ENCODE assay signal across 16 cellular contexts in the genomic region with DNA sequence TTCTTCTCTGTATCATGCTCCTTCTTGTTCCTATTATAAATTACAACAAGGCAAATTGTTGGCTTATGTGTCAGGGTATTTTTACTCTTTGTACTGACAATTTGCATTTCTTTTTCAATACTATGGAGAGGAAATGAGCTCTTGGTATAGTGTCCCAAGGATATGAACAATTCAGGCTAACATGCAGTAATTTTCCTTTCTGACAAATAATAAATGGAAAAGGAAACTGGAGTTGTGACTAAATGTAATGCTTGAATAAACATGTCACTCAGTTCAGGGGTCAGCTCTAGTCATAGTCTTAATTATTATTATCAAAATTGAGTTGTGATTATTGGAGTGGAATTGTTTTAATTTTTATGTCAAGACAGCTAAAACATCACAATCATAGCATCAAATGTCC.
A peak's percentile ranks its signal among the peaks of the same experiment; 100 is the strongest.
DNase-seq lines count a peak whose midpoint lies in the region; ATAC-seq and TF ChIP-seq lines count a peak whose summit lies in the region.
"Had no signal": no experiment of that assay in that cellular context is flagged by ENCODE, and none has a peak within 500 bp of the region (broad histone marks: within the 10 kb centered on the region; RNA-seq: fewer than 3 reads in every experiment).

No MANE protein-coding gene starts in this region.

- no peak overlapping the region for H2BK12ac ChIP-seq in mesenchymal stem cell (ENCODE audit: low read length in 2 of 2)

- H3K27ac ChIP-seq in left ventricle myocardium inferior (replicated peaks) (peak overlapping the region; percentile 81), mammary epithelial cell (ENCODE audit: insufficient read depth, low read depth, low read length) (peak overlapping the region; percentile 59), mesenchymal stem cell (ENCODE audit: low read length, poor library complexity, severe bottlenecking) (peak overlapping the region; percentile 100)
- H3K27ac ChIP-seq: ovary had no signal

- H3K79me1 ChIP-seq in mesenchymal stem cell (replicated peaks; ENCODE audit: low read length, poor library complexity, severe bottlenecking): peaks cover 4% of the 10 kb centered on the region

- no peak overlapping the region for H3K4ac ChIP-seq in mesenchymal stem cell (ENCODE audit: low read depth in 1 of 2, low read length in 2 of 2)

- H4K91ac ChIP-seq in mesenchymal stem cell (ENCODE audit: low read length): no peak overlapping the region

- H4K20me1 ChIP-seq in mammary epithelial cell (ENCODE audit: insufficient read depth, low read length): no peaks in the 10 kb centered on the region

- no peak for TF ChIP-seq CTCF in left ventricle myocardium inferior (IDR thresholded peaks at IDR 0.05; ENCODE audit: borderline replicate concordance)
- TF ChIP-seq CTCF in mammary epithelial cell (conservative IDR thresholded peaks at IDR 0.05 in 1 of 2, IDR thresholded peaks at IDR 0.05 in 1 of 2; ENCODE audit: extremely low read depth in 1 of 2, insufficient read depth in 1 of 2, low read depth in 1 of 2, low read length in 2 of 2): no peak

- H3K4me3 ChIP-seq in left ventricle myocardium inferior (no peak overlapping the region), mammary epithelial cell (replicated peaks in 1 of 3; ENCODE audit: insufficient read depth in 1 of 3, low read depth in 2 of 3, low read length in 3 of 3) (peak overlapping the region in 1 of 3 experiments; percentile 4), mesenchymal stem cell (ENCODE audit: insufficient read depth in 1 of 2, low read depth in 1 of 2, low read length in 2 of 2) (no peak overlapping the region)
- H3K4me3 ChIP-seq: gastrocnemius medialis, MG63, ovary had no signal

- H2AK5ac ChIP-seq in mesenchymal stem cell (ENCODE audit: low read length, severe bottlenecking): no peak overlapping the region

- H3K36me3 ChIP-seq in left ventricle myocardium inferior: no peaks in the 10 kb centered on the region
- no peaks in the 10 kb centered on the region for H3K36me3 ChIP-seq in mammary epithelial cell (ENCODE audit: insufficient read depth, low read length)
- no peaks in the 10 kb centered on the region for H3K36me3 ChIP-seq in mesenchymal stem cell (ENCODE audit: control insufficient read depth in 1 of 2, insufficient read depth in 2 of 2, low read depth in 1 of 2, low read length in 2 of 2)
- H3K36me3 ChIP-seq: gastrocnemius medialis, MG63, ovary had no signal

- dilution Hi-C loops in mammary epithelial cell (cut with HindIII; ENCODE audit: low sequenced_read_pairs): loop anchor here (25.0 kb wide), 1 partner anchor 317 kb away; no protein-coding TSS in a partner anchor

- no peak overlapping the region for H3K23ac ChIP-seq in mesenchymal stem cell (ENCODE audit: low read length in 2 of 2)

- ATAC-seq in left ventricle myocardium superior (no peak), GM21737 (IDR thresholded peaks at IDR 0.05; ENCODE audit: unreplicated experiment) (no peak)
- no peak for ATAC-seq in activated T-cell treated with anti-CD3 and anti-CD28 coated beads, Interleukin-2, amount 50 U/mL, for 4 hours
- ATAC-seq: gastrocnemius medialis; stimulated activated naive CD8-positive, alpha-beta T cell treated with anti-CD3 and anti-CD28 coated beads, Interleukin-15, amount 100 ng/mL, for 72 hours had no signal

- H3K9me3 Mint-ChIP-seq in activated T-cell treated with anti-CD3 and anti-CD28 coated beads, Interleukin-2, amount 50 U/mL, for 4 hours: no peaks in the 10 kb centered on the region
- H3K9me3 Mint-ChIP-seq: stimulated activated naive CD8-positive, alpha-beta T cell treated with anti-CD3 and anti-CD28 coated beads, Interleukin-15, amount 100 ng/mL, for 72 hours had no signal

- CTCF ChIA-PET in mammary epithelial cell (lab: Charles Lee; ENCODE audit: low non-redundant PET): no interaction called here

- H2BK120ac ChIP-seq in mesenchymal stem cell (ENCODE audit: low read depth, low read length): no peak overlapping the region

- H3K9ac ChIP-seq in mammary epithelial cell (ENCODE audit: insufficient read depth, low read length): no peak overlapping the region
- H3K9ac ChIP-seq in mesenchymal stem cell (ENCODE audit: low read length): no peak overlapping the region

- H2BK15ac ChIP-seq in mesenchymal stem cell (ENCODE audit: low read depth, poor library complexity, severe bottlenecking): no peak overlapping the region

- no peaks in the 10 kb centered on the region for H3K36me3 Mint-ChIP-seq in activated T-cell treated with anti-CD3 and anti-CD28 coated beads, Interleukin-2, amount 50 U/mL, for 4 hours (ENCODE audit: insufficient read depth)

- no peak overlapping the region for H3K14ac ChIP-seq in mesenchymal stem cell (ENCODE audit: low read length in 2 of 2)

- peaks cover 3% of the 10 kb centered on the region for H3K4me1 Mint-ChIP-seq in activated T-cell treated with anti-CD3 and anti-CD28 coated beads, Interleukin-2, amount 50 U/mL, for 4 hours (ENCODE audit: low read depth)

- H4K8ac ChIP-seq in mesenchymal stem cell (ENCODE audit: low read length): no peak overlapping the region

- H2AFZ ChIP-seq in mammary epithelial cell (ENCODE audit: low read depth, low read length) (no peak overlapping the region), mesenchymal stem cell (ENCODE audit: low read depth, low read length) (no peak overlapping the region)

- H3K27me3 Mint-ChIP-seq in activated T-cell treated with anti-CD3 and anti-CD28 coated beads, Interleukin-2, amount 50 U/mL, for 4 hours (ENCODE audit: low read depth): no peaks in the 10 kb centered on the region
- H3K27me3 Mint-ChIP-seq: stimulated activated naive CD8-positive, alpha-beta T cell treated with anti-CD3 and anti-CD28 coated beads, Interleukin-15, amount 100 ng/mL, for 72 hours had no signal

- H3K18ac ChIP-seq in mesenchymal stem cell (ENCODE audit: low read depth in 1 of 2, low read length in 2 of 2): no peak overlapping the region

- BruUV-seq in mammary epithelial cell (replicated peaks; lab: Mats Ljungman, UMichigan): no TSS peak

- H3K9me3 ChIP-seq in left ventricle myocardium inferior (replicated peaks): no peaks in the 10 kb centered on the region
- no peaks in the 10 kb centered on the region for H3K9me3 ChIP-seq in mammary epithelial cell (replicated peaks; ENCODE audit: insufficient read depth, low read length)
- H3K9me3 ChIP-seq in mesenchymal stem cell (ENCODE audit: control insufficient read depth, low read length): no peaks in the 10 kb centered on the region
- H3K9me3 ChIP-seq: Caco-2, gastrocnemius medialis, MG63, ovary had no signal

- H2BK5ac ChIP-seq in mesenchymal stem cell (ENCODE audit: low read depth, low read length, poor library complexity, severe bottlenecking): no peak overlapping the region

- DNase-seq in left ventricle myocardium inferior (no peak), left ventricle myocardium superior (no peak), mammary epithelial cell (no peak), mesenchymal stem cell (peak; percentile 29), G401 (ENCODE audit: low spot score) (no peak), medulla oblongata (ENCODE audit: extremely low spot score) (no peak)
- DNase-seq in activated T-cell treated with anti-CD3 and anti-CD28 coated beads, Interleukin-2, amount 50 U/mL, for 4 hours: no peak
- DNase-seq: activated naive CD4-positive, alpha-beta T cell; Caco-2; gastrocnemius medialis; MG63; NCI-H2081; NCI-H69; ovary; stimulated activated naive CD8-positive, alpha-beta T cell treated with anti-CD3 and anti-CD28 coated beads, Interleukin-15, amount 100 ng/mL, for 72 hours had no signal

- H3K4me3 Mint-ChIP-seq in activated T-cell treated with anti-CD3 and anti-CD28 coated beads, Interleukin-2, amount 50 U/mL, for 4 hours: no peak overlapping the region

- in situ Hi-C loops in mammary epithelial cell (cut with MboI; ENCODE audit: low sequenced_read_pairs in 2 of 2): no loop called here
- in situ Hi-C loops in G401 (cut with HindIII; ENCODE audit: low sequenced_read_pairs): no loop called here

- intact Hi-C loops in left ventricle myocardium inferior (cut with micrococcal nuclease): no loop called here
- intact Hi-C loops in left ventricle myocardium superior (cut with micrococcal nuclease): no loop called here
- intact Hi-C loops in mammary epithelial cell (cut with micrococcal nuclease): no loop called here

- H3K79me2 ChIP-seq in mammary epithelial cell (ENCODE audit: insufficient read depth, low read length): no peaks in the 10 kb centered on the region

- H3K4me1 ChIP-seq in left ventricle myocardium inferior (peaks cover 48% of the 10 kb centered on the region), mammary epithelial cell (ENCODE audit: insufficient read depth, low read length) (peaks cover 36% of the 10 kb centered on the region), mesenchymal stem cell (ENCODE audit: control insufficient read depth, insufficient read depth, low read depth, low read length) (peaks cover 5% of the 10 kb centered on the region)

- H3K27me3 ChIP-seq in left ventricle myocardium inferior (ENCODE audit: low read depth) (no peaks in the 10 kb centered on the region), mammary epithelial cell (ENCODE audit: insufficient read depth, low read length) (no peaks in the 10 kb centered on the region), mesenchymal stem cell (ENCODE audit: control insufficient read depth in 1 of 2, insufficient read depth in 1 of 2, low read length in 2 of 2) (no peaks in the 10 kb centered on the region)
- H3K27me3 ChIP-seq: gastrocnemius medialis, MG63, ovary had no signal

- H3K4me2 ChIP-seq in mammary epithelial cell (ENCODE audit: insufficient read depth, low read depth, low read length) (peak overlapping the region; percentile 78), mesenchymal stem cell (ENCODE audit: low read length, poor library complexity, severe bottlenecking) (no peak overlapping the region)
